ENCODE assay signal across 16 cellular contexts in the genomic region with DNA sequence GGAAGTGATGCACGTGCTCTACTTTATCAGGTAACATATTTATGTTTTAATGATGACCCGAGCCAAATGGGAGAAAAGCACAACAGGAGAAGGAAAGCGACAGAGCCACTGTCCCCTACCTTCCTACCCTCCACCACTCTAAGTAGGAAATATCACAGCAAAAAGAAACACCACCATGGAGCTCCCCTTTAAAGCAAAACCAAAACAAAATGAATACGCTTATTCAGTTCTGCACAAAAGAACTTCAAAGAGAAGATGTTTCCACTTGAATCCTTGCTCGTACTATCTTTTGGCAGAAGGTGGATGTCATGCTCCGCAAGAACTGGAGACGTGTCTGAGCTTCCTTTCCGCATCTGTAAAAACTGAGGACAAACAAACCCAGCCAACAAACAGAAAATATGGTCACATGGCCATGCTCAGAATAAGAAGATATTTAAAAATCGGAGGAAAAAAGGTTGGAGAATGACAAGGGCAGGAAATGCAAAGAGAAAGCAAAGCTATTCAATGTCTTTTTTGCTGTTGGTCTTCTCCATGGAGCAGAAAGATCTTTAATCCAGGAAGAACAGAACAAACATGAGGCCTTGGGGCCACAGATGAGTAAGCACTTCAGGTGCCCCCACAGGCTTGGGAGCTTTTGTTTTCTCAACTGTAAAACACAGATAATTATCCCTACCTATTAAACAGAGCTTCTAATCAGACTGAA. TPM values are rescaled to one million over a fixed set of nuclear protein-coding genes. Genes with fewer than 3 reads are reported as not detected.
DNase-seq lines count a peak whose midpoint lies in the region; ATAC-seq and TF ChIP-seq lines count a peak whose summit lies in the region.
"Had no signal": no experiment of that assay in that cellular context is flagged by ENCODE, and none has a peak within 500 bp of the region (broad histone marks: within the 10 kb centered on the region; RNA-seq: fewer than 3 reads in every experiment).

No MANE protein-coding gene starts in this region.

- H3K27me3 Mint-ChIP-seq in CD4-positive, CD25-positive, alpha-beta regulatory T cell: no peaks in the 10 kb centered on the region
- peaks cover 9% of the 10 kb centered on the region for H3K27me3 Mint-ChIP-seq in brain

- BruUV-seq in IMR-90 (replicated peaks; lab: Mats Ljungman, UMichigan): no TSS peak

- no peak overlapping the region for H4K91ac ChIP-seq in IMR-90 (ENCODE audit: insufficient read depth, low read depth, low read length)

- no peak overlapping the region for H2AK9ac ChIP-seq in IMR-90 (replicated peaks; ENCODE audit: low read depth, low read length, poor library complexity)

- H3K36me3 Mint-ChIP-seq in CD4-positive, CD25-positive, alpha-beta regulatory T cell: peaks cover 43% of the 10 kb centered on the region
- H3K36me3 Mint-ChIP-seq in brain: peaks cover 13% of the 10 kb centered on the region

- TF ChIP-seq CTCF in IMR-90 (conservative IDR thresholded peaks at IDR 0.05; ENCODE audit: low read depth, low read length) (no peak), brain (conservative IDR thresholded peaks at IDR 0.05) (no peak)

- H3K36me3 ChIP-seq in CD4-positive, CD25-positive, alpha-beta regulatory T cell (ENCODE audit: control insufficient read depth, insufficient read depth, low read length): peaks cover 31% of the 10 kb centered on the region
- no peaks in the 10 kb centered on the region for H3K36me3 ChIP-seq in IMR-90 (ENCODE audit: control insufficient read depth, insufficient read depth, low read length)
- H3K36me3 ChIP-seq: breast epithelium, SJCRH30 had no signal

- WGBS in IMR-90 (ENCODE audit: extremely low coverage in 2 of 2, insufficient read length in 1 of 2), 2 experiments: 100% methylated on average over 1 of the region's 9 CpGs; no CpG with 5 or more reads in 1 of the 2 experiments

- H4K5ac ChIP-seq in IMR-90 (ENCODE audit: low read depth, low read length): no peak overlapping the region

- H2BK5ac ChIP-seq in IMR-90 (ENCODE audit: low read depth, low read length, poor library complexity, severe bottlenecking): no peak overlapping the region

- no peak overlapping the region for H2BK15ac ChIP-seq in IMR-90 (ENCODE audit: low read depth, low read length)

- H3K9me1 ChIP-seq in IMR-90 (ENCODE audit: insufficient read depth, low read length): no peaks in the 10 kb centered on the region

- intact Hi-C loops in IMR-90 (cut with micrococcal nuclease): no loop called here

- no peak overlapping the region for H3K18ac ChIP-seq in IMR-90 (ENCODE audit: low read depth, low read length)

- H3K4me3 Mint-ChIP-seq in CD4-positive, CD25-positive, alpha-beta regulatory T cell: peak overlapping the region; percentile 62 to 83 (median 68)
- H3K4me3 Mint-ChIP-seq in brain: peak overlapping the region in 3 of 5 experiments; percentile 11 to 82 (median 16)

- no peak overlapping the region for H2AFZ ChIP-seq in IMR-90 (replicated peaks; ENCODE audit: low read length, poor library complexity)

- H3K4me2 ChIP-seq in IMR-90 (ENCODE audit: low read depth, low read length): peak overlapping the region; percentile 46

- ATAC-seq in CD4-positive, CD25-positive, alpha-beta regulatory T cell (ENCODE audit: low read depth in 2 of 2): no peak
- ATAC-seq in IMR-90 (ENCODE audit: low read depth): no peak
- no peak for ATAC-seq in GM18511 (IDR thresholded peaks at IDR 0.05; ENCODE audit: unreplicated experiment)

- H3K14ac ChIP-seq in IMR-90 (replicated peaks; ENCODE audit: low read depth, low read length): no peak overlapping the region

- H4K20me1 ChIP-seq in IMR-90 (ENCODE audit: insufficient read depth, low read length): no peaks in the 10 kb centered on the region

- in situ Hi-C loops in IMR-90 (cut with MboI; ENCODE audit: low sequenced_read_pairs): no loop called here

- TF ChIP-seq RAD21 in IMR-90 (IDR thresholded peaks at IDR 0.05; ENCODE audit: low read length): no peak

- H3K4me1 ChIP-seq in CD4-positive, CD25-positive, alpha-beta regulatory T cell (ENCODE audit: control insufficient read depth, insufficient read depth, low read length, poor library complexity, severe bottlenecking): no peaks in the 10 kb centered on the region
- peaks cover 5% of the 10 kb centered on the region for H3K4me1 ChIP-seq in IMR-90 (ENCODE audit: control insufficient read depth, insufficient read depth, low read length)
- H3K4me1 ChIP-seq: SJCRH30, tibial artery had no signal

- H4K8ac ChIP-seq in IMR-90 (ENCODE audit: low read depth in 2 of 2, low read length in 2 of 2): no peak overlapping the region

- CTCF ChIA-PET in IMR-90 (lab: Yijun Ruan, JAX): interaction anchor here (1.0 kb wide), 1 partner anchor 9 kb away, joined by 3 read pairs; no protein-coding TSS in a partner anchor

- TF ChIP-seq POLR2A in IMR-90 (IDR thresholded peaks at IDR 0.05; ENCODE audit: low read depth, low read length): no peak

- dilution Hi-C loops in IMR-90 (cut with HindIII; ENCODE audit: low sequenced_read_pairs, unreplicated experiment): no loop called here

- no peak overlapping the region for H2BK120ac ChIP-seq in IMR-90 (ENCODE audit: low read depth, low read length)

- POLR2A ChIA-PET in IMR-90 (lab: Charles Lee; ENCODE audit: unreplicated experiment): interaction anchor here (0.5 kb wide), 1 partner anchor 10 kb away, joined by 3 read pairs; no protein-coding TSS in a partner anchor

- peak overlapping the region; percentile 34 for H3K27ac ChIP-seq in CD4-positive, CD25-positive, alpha-beta regulatory T cell (ENCODE audit: insufficient read depth, low read length, poor library complexity, severe bottlenecking)
- H3K27ac ChIP-seq in IMR-90 (ENCODE audit: insufficient read depth, low read length): no peak overlapping the region
- H3K27ac ChIP-seq: breast epithelium, left lung, SJCRH30, skin epidermis, tibial artery had no signal

- H3K4me1 Mint-ChIP-seq in CD4-positive, CD25-positive, alpha-beta regulatory T cell: peaks cover 11 to 39% (median 32%) of the 10 kb centered on the region in 4 donors
- H3K4me1 Mint-ChIP-seq in brain: peaks cover 34% of the 10 kb centered on the region

- H3K9ac ChIP-seq in IMR-90 (ENCODE audit: low read depth, low read length): no peak overlapping the region

- peak overlapping the region; percentile 63 for H3K4me3 ChIP-seq in CD4-positive, CD25-positive, alpha-beta regulatory T cell (ENCODE audit: low read depth, low read length)
- no peak overlapping the region for H3K4me3 ChIP-seq in IMR-90 (ENCODE audit: insufficient read depth, low read depth, low read length)
- H3K4me3 ChIP-seq: breast epithelium, SJCRH30, skin epidermis, tibial artery had no signal

- peak in 1 of 3 donors; percentile 22 for DNase-seq in CD4-positive, CD25-positive, alpha-beta regulatory T cell
- DNase-seq in COLO668 (lab: John Stamatoyannopoulos, UW; ENCODE audit: unreplicated experiment): peak; percentile 59
- DNase-seq in IMR-90: no peak
- no peak for DNase-seq in NCI-H526 (lab: John Stamatoyannopoulos, UW)
- DNase-seq in HuH-7 (ENCODE audit: low spot score): no peak
- DNase-seq: Caco-2, head of caudate nucleus, left lung, NCI-H1436 treated with DMSO at 0.1 percent for 48 hours, SJCRH30, tibial artery had no signal

- H3K27ac Mint-ChIP-seq in CD4-positive, CD25-positive, alpha-beta regulatory T cell: peak overlapping the region; percentile 66 to 94 (median 80)
- peak overlapping the region in 1 of 5 experiments; percentile 75 for H3K27ac Mint-ChIP-seq in brain

- H2AK5ac ChIP-seq in IMR-90 (ENCODE audit: low read depth, low read length): no peak overlapping the region

- H3K4ac ChIP-seq in IMR-90 (ENCODE audit: low read depth, low read length): no peak overlapping the region

- H3K9me3 ChIP-seq in CD4-positive, CD25-positive, alpha-beta regulatory T cell (ENCODE audit: control insufficient read depth in 2 of 2, low read length in 2 of 2): no peaks in the 10 kb centered on the region
- H3K9me3 ChIP-seq in IMR-90 (ENCODE audit: control insufficient read depth, insufficient read depth, low read length): no peaks in the 10 kb centered on the region
- H3K9me3 ChIP-seq: breast epithelium, Caco-2, left lung, SJCRH30, tibial artery had no signal

- no peak overlapping the region for H3K23ac ChIP-seq in IMR-90 (ENCODE audit: low read depth, low read length)

- no peaks in the 10 kb centered on the region for H3K9me3 Mint-ChIP-seq in CD4-positive, CD25-positive, alpha-beta regulatory T cell
- H3K9me3 Mint-ChIP-seq in brain: no peaks in the 10 kb centered on the region

- H3K56ac ChIP-seq in IMR-90 (ENCODE audit: extremely low read depth, insufficient read depth, low read length): no peak overlapping the region

- no peak overlapping the region for H2BK20ac ChIP-seq in IMR-90 (ENCODE audit: low read depth, low read length)

- no peaks in the 10 kb centered on the region for H3K27me3 ChIP-seq in CD4-positive, CD25-positive, alpha-beta regulatory T cell (ENCODE audit: control insufficient read depth, insufficient read depth, low read length)
- no peaks in the 10 kb centered on the region for H3K27me3 ChIP-seq in IMR-90 (ENCODE audit: control insufficient read depth, insufficient read depth, low read length)
- H3K27me3 ChIP-seq: breast epithelium, left lung, SJCRH30, tibial artery had no signal

- H3K79me1 ChIP-seq in IMR-90 (ENCODE audit: low read depth in 1 of 2, low read length in 2 of 2): no peaks in the 10 kb centered on the region

TF ChIP-seq in IMR-90, 13 proteins besides CTCF, POLR2A, EP300 and RAD21 (continues in another document):
- TF ChIP-seq, protein P1, sequence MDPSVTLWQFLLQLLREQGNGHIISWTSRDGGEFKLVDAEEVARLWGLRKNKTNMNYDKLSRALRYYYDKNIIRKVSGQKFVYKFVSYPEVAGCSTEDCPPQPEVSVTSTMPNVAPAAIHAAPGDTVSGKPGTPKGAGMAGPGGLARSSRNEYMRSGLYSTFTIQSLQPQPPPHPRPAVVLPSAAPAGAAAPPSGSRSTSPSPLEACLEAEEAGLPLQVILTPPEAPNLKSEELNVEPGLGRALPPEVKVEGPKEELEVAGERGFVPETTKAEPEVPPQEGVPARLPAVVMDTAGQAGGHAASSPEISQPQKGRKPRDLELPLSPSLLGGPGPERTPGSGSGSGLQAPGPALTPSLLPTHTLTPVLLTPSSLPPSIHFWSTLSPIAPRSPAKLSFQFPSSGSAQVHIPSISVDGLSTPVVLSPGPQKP (IDR thresholded peaks at IDR 0.05; ENCODE audit: borderline replicate concordance, low read depth, low read length): no peak
- TF ChIP-seq MXI1 (IDR thresholded peaks at IDR 0.05; ENCODE audit: borderline replicate concordance, low read depth, low read length): no peak
- no peak for TF ChIP-seq RCOR1 (IDR thresholded peaks at IDR 0.05; ENCODE audit: insufficient replicate concordance, low read length)
- TF ChIP-seq SMC3 (IDR thresholded peaks at IDR 0.05; ENCODE audit: low read depth, low read length): no peak
- TF ChIP-seq MAFK (IDR thresholded peaks at IDR 0.05; ENCODE audit: low read depth, low read length): no peak
- no peak for TF ChIP-seq RFX5 (IDR thresholded peaks at IDR 0.05; ENCODE audit: low read depth, low read length)

RNA-seq across cellular contexts. Expression of gene N4BP2L1, which starts 19.5 kb away (rescaled TPM):
- total RNA-seq in CD4-positive, CD25-positive, alpha-beta regulatory T cell: 48.5 TPM
- 10 to 100 TPM; 55.8 to 65.7 (median 61.5) TPM for polyA plus RNA-seq in CD4-positive, CD25-positive, alpha-beta regulatory T cell
- 0.18 and 0.28 TPM in 2 replicates for total RNA-seq in IMR-90 (2012; rRNA removed)
- polyA plus RNA-seq in IMR-90 (2012; rRNA removed) (0.19 and 0.46 TPM in 2 replicates), brain (ENCODE audit: insufficient read depth, low read depth, low replicate concordance) (12.1 TPM)
- polyA plus RNA-seq in IMR-90 (2012; cell fraction: cytosol; rRNA removed): 0.10 and 0.13 TPM in 2 replicates
- polyA plus RNA-seq in IMR-90 (2012; cell fraction: nucleus; rRNA removed; ENCODE audit: low replicate concordance): 1.1 and 6.7 TPM in 2 replicates
- total RNA-seq: HT-29 had no signal
